11 cellular contexts compared by ENCODE assay signal in genomic region chr3:127304121-127304744, GRCh38. TPM values are rescaled to one million over a fixed set of nuclear protein-coding genes. Genes with fewer than 3 reads are reported as not detected.
DNase-seq lines count a peak whose midpoint lies in the region; ATAC-seq and TF ChIP-seq lines count a peak whose summit lies in the region.
"Had no signal": no experiment of that assay in that cellular context is flagged by ENCODE, and none has a peak within 500 bp of the region (broad histone marks: within the 10 kb centered on the region; RNA-seq: fewer than 3 reads in every experiment).

No MANE protein-coding gene starts in this region.

- peak overlapping the region; percentile 70 for H3K4me2 ChIP-seq in Loucy (ENCODE audit: low read depth, low read length, poor library complexity, severe bottlenecking)

- no peaks in the 10 kb centered on the region for H3K36me3 ChIP-seq in A673 (ENCODE audit: insufficient read depth, low read length, poor library complexity, severe bottlenecking)
- no peaks in the 10 kb centered on the region for H3K36me3 ChIP-seq in Loucy (ENCODE audit: insufficient read depth, low read length)
- H3K36me3 ChIP-seq in ovary = no peaks in the 10 kb centered on the region

- peak overlapping the region; percentile 40 for H2AFZ ChIP-seq in Loucy (ENCODE audit: low read length)

- H4K20me1 ChIP-seq in Loucy (ENCODE audit: insufficient read depth, low read length, poor library complexity, severe bottlenecking) = no peaks in the 10 kb centered on the region

- H3K27ac ChIP-seq in A673 (ENCODE audit: low read depth, low read length, poor library complexity, severe bottlenecking) = no peak overlapping the region
- no peak overlapping the region for H3K27ac ChIP-seq in ovary

- no peak for TF ChIP-seq POLR2A in ovary (IDR thresholded peaks at IDR 0.05)

- TF ChIP-seq EP300 in ovary (IDR thresholded peaks at IDR 0.05) = no peak

- H3K4me1 ChIP-seq in A673 (ENCODE audit: insufficient read depth, low read length, poor library complexity, severe bottlenecking) (no peaks in the 10 kb centered on the region), Loucy (ENCODE audit: insufficient read depth, low read length, poor library complexity, severe bottlenecking) (no peaks in the 10 kb centered on the region), ovary (ENCODE audit: insufficient read depth) (no peaks in the 10 kb centered on the region)

- ATAC-seq in HG03159 (IDR thresholded peaks at IDR 0.05; ENCODE audit: unreplicated experiment) = no peak

- TF ChIP-seq CTCF in A673 (conservative IDR thresholded peaks at IDR 0.05; ENCODE audit: low read depth, low read length) = no peak
- TF ChIP-seq CTCF in Loucy (conservative IDR thresholded peaks at IDR 0.05; ENCODE audit: low read length) = peak; percentile 43
- no peak for TF ChIP-seq CTCF in ovary (IDR thresholded peaks at IDR 0.05)

- no peaks in the 10 kb centered on the region for H3F3A ChIP-seq in Loucy (ENCODE audit: low read depth)

- H3K27me3 ChIP-seq in A673 (replicated peaks; ENCODE audit: insufficient read depth, low read depth, low read length, poor library complexity) (peaks cover 86% of the 10 kb centered on the region), Loucy (ENCODE audit: insufficient read depth, low read length, poor library complexity, severe bottlenecking) (no peaks in the 10 kb centered on the region), ovary (no peaks in the 10 kb centered on the region)

- peak; percentile 10 for DNase-seq in A673 (ENCODE audit: low spot score)
- peak; percentile 43 for DNase-seq in NCI-H748 treated with DMSO at 0.1 percent for 48 hours (lab: John Stamatoyannopoulos, UW)
- DNase-seq in iPS-NIHi11 (ENCODE audit: low spot score) = peak; percentile 59
- no peak for DNase-seq in activated CD8-positive, alpha-beta memory T cell treated with anti-CD3 and anti-CD28 coated beads, Interleukin-2, amount 50 U/mL, for 4 hours
- DNase-seq in DMS79 treated with DMSO at 0.1 percent for 48 hours (lab: John Stamatoyannopoulos, UW) = no peak
- DNase-seq in ovary = no peak
- DNase-seq: CD4-positive, CD25-positive, alpha-beta regulatory T cell had no signal

- intact Hi-C loops in A673 (cut with micrococcal nuclease; ENCODE audit: unreplicated experiment) = no loop called here
- intact Hi-C loops in ovary (cut with DNase I) = no loop called here

- no peaks in the 10 kb centered on the region for H3K9me2 ChIP-seq in Loucy (replicated peaks; ENCODE audit: low read depth, low read length)

- no peaks in the 10 kb centered on the region for H3K79me2 ChIP-seq in Loucy (ENCODE audit: insufficient read depth, low read length)

- 61 to 80% (median 74%) methylated on average over 19 to 25 of the region's 25 CpGs for WGBS in ovary, 3 donors

- CTCF ChIA-PET in A673 (lab: Charles Lee) = interaction anchor here (0.6 kb wide), 2 partner anchors 112 to 147 kb away, joined by 5 to 11 read pairs; no protein-coding TSS in a partner anchor

- H3K9ac ChIP-seq in Loucy (ENCODE audit: low read depth, low read length, poor library complexity, severe bottlenecking) = no peak overlapping the region

- no TSS peak for BruUV-seq in A673 (replicated peaks; lab: Mats Ljungman, UMichigan)

- H3K9me3 ChIP-seq in A673 (ENCODE audit: low read depth, low read length, poor library complexity, severe bottlenecking) (no peaks in the 10 kb centered on the region), Loucy (ENCODE audit: insufficient read depth, low read depth, low read length) (no peaks in the 10 kb centered on the region), ovary (no peaks in the 10 kb centered on the region)

- H3K4me3 ChIP-seq in A673 (ENCODE audit: low read depth, low read length, poor library complexity, severe bottlenecking) = no peak overlapping the region
- peak overlapping the region; percentile 63 for H3K4me3 ChIP-seq in Loucy (ENCODE audit: low read length, poor library complexity, severe bottlenecking)
- H3K4me3 ChIP-seq in ovary = no peak overlapping the region

- POLR2A ChIA-PET in A673 (lab: Charles Lee; ENCODE audit: low non-redundant PET) = no interaction called here

RNA-seq across cellular contexts. Expression of gene PRR20G, which starts 16.4 kb away (rescaled TPM):
- total RNA-seq in A673 (2021) (not detected in 2 replicates), ovary (not detected)
- polyA plus RNA-seq in ovary = not detected
- total RNA-seq: CD4-positive, CD25-positive, alpha-beta regulatory T cell; T-helper 2 cell treated with Interferon-gamma antibody and Interleukin-4, amounts not matched to agents 100 ng/mL and 5 ng/mL, for 36 hours had no signal
- polyA plus RNA-seq: CD4-positive, CD25-positive, alpha-beta regulatory T cell; neural cell had no signal

Comparison
In these comparisons a context has a peak if more than half of its experiments do, and no peak if none do; other contexts are left out.
1. DNase-seq: peak in A673 (single experiment), NCI-H748 treated with DMSO at 0.1 percent for 48 hours (single experiment) and iPS-NIHi11 (single experiment); none in activated CD8-positive, alpha-beta memory T cell treated with anti-CD3 and anti-CD28 coated beads, Interleukin-2, amount 50 U/mL, for 4 hours (single experiment), DMS79 treated with DMSO at 0.1 percent for 48 hours (single experiment) and ovary (0 of 5).